ENCODE assay signal across 2 cellular contexts in genomic region chr7:32502656-32503189, GRCh38.
TF ChIP-seq lines count a peak whose summit lies in the region.

No MANE protein-coding gene starts in this region.

TF ChIP-seq in WTC11, 78 proteins besides CTCF, POLR2A, EP300 and RAD21 (continued from another document):
- TF ChIP-seq ZSCAN18 (CRISPR knock-in tag; IDR thresholded peaks at IDR 0.05), result no peak
- no peak for TF ChIP-seq ELF4 (CRISPR knock-in tag; IDR thresholded peaks at IDR 0.05; ENCODE audit: low read depth)
- TF ChIP-seq RELA (CRISPR knock-in tag; IDR thresholded peaks at IDR 0.05; ENCODE audit: borderline replicate concordance), result no peak
- no peak for TF ChIP-seq FOXK1 (CRISPR knock-in tag; IDR thresholded peaks at IDR 0.05)
- TF ChIP-seq NR3C1 (CRISPR knock-in tag; conservative IDR thresholded peaks at IDR 0.05; ENCODE audit: low read depth), result no peak
- TF ChIP-seq KAT7 (CRISPR knock-in tag; IDR thresholded peaks at IDR 0.05; ENCODE audit: borderline replicate concordance), result no peak
- no peak for TF ChIP-seq SOX15 (CRISPR knock-in tag; IDR thresholded peaks at IDR 0.05)
- no peak for TF ChIP-seq ARID4B (CRISPR knock-in tag; IDR thresholded peaks at IDR 0.05; ENCODE audit: borderline replicate concordance)
- TF ChIP-seq ZNF263 (CRISPR knock-in tag; IDR thresholded peaks at IDR 0.05; ENCODE audit: low read depth), result no peak
- TF ChIP-seq PRRX2 (CRISPR knock-in tag; IDR thresholded peaks at IDR 0.05), result no peak
- no peak for TF ChIP-seq ZNF512 (CRISPR knock-in tag; IDR thresholded peaks at IDR 0.05; ENCODE audit: borderline replicate concordance)
- no peak for TF ChIP-seq IRF1 (CRISPR knock-in tag; IDR thresholded peaks at IDR 0.05)
- TF ChIP-seq MXD4 (CRISPR knock-in tag; IDR thresholded peaks at IDR 0.05; ENCODE audit: borderline replicate concordance), result no peak
- no peak for TF ChIP-seq TEAD4 (CRISPR knock-in tag; IDR thresholded peaks at IDR 0.05)
- no peak for TF ChIP-seq ZNF396 (CRISPR knock-in tag; IDR thresholded peaks at IDR 0.05; ENCODE audit: borderline replicate concordance)
- TF ChIP-seq E2F5 (CRISPR knock-in tag; IDR thresholded peaks at IDR 0.05), result no peak
- no peak for TF ChIP-seq JUN (CRISPR knock-in tag; IDR thresholded peaks at IDR 0.05)

TF ChIP-seq in GM12878, 131 proteins besides CTCF, POLR2A, EP300 and RAD21 (continued from another document):
- TF ChIP-seq CEBPZ (IDR thresholded peaks at IDR 0.05; ENCODE audit: low read depth, low read length), result no peak
- TF ChIP-seq RFX5 (IDR thresholded peaks at IDR 0.05; ENCODE audit: low read depth, low read length), result no peak
- no peak for TF ChIP-seq ZNF207 (IDR thresholded peaks at IDR 0.05; ENCODE audit: borderline replicate concordance)
- no peak for TF ChIP-seq CBX5 (IDR thresholded peaks at IDR 0.05; ENCODE audit: low read depth)
- no peak for TF ChIP-seq NFYA (IDR thresholded peaks at IDR 0.05; ENCODE audit: borderline replicate concordance, low read depth, low read length)
- no peak for TF ChIP-seq JUNB (IDR thresholded peaks at IDR 0.05)
- no peak for TF ChIP-seq USF2 (IDR thresholded peaks at IDR 0.05; ENCODE audit: borderline replicate concordance, low read depth, low read length)
- no peak for TF ChIP-seq MTA2 (IDR thresholded peaks at IDR 0.05; ENCODE audit: low read depth)
- TF ChIP-seq ZBTB33 (IDR thresholded peaks at IDR 0.05), result no peak
